Comparison of ENCODE assay signal across 19 cellular contexts in the genomic region with DNA sequence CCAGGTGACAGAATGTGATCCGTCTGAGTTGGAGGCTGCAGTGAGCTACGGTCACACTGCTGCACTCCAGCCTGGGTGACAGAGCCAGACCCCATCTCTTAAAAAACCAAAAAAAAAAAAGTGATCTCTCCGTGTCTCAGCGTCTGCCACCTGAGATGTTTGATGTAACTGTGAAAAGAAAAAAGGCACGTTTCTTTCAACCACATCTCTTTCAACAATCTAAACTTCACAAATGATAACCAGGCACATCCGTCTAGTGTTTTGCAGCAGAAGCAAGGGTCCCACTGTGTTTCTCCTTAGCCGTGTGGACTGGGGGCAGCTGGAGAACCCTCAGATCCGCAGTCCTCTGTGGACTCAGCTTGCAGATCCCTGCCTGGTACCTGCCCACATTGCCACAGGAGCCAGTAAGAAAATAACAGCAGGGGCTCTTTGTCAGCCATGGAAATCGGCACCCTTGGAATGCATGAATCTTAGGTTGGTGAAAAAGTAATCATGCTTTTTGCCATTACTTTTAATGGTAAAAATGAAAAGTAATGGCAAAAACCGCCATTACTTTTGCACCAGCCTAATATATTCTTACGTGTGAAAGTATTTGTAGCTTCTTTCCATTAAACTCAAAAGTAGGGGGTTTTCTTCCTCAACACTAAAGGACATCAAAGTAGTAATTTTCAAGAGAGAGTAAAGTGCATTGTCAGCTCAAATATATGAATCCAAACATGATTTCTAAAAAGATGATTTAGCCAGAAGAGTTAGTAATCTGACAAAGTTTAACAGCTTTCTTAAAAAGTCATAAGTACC.
DNase-seq lines count a peak whose midpoint lies in the region; ATAC-seq, FAIRE-seq and TF ChIP-seq lines count a peak whose summit lies in the region.
"Had no signal": no experiment of that assay in that cellular context is flagged by ENCODE, and none has a peak within 500 bp of the region (broad histone marks: within the 10 kb centered on the region; RNA-seq: fewer than 3 reads in every experiment).

No MANE protein-coding gene starts in this region.

- 89% methylated on average over 11 of the region's 11 CpGs for WGBS in A549 (ENCODE audit: missing lambda C conversion rate)

- no peaks in the 10 kb centered on the region for H3K79me2 ChIP-seq in PC-3 (ENCODE audit: low read length)

- H3K36me3 ChIP-seq in KOPT-K1 (ENCODE audit: insufficient read depth, low read length) (no peaks in the 10 kb centered on the region), PC-3 (ENCODE audit: low read depth, low read length) (no peaks in the 10 kb centered on the region)
- H3K36me3 ChIP-seq: SJSA1 had no signal

- no peak for DNase-seq in A549 (ENCODE audit: low read depth in 1 of 2, low spot score in 1 of 2)
- DNase-seq in CD4-positive, alpha-beta T cell = no peak
- DNase-seq in iPS-NIHi11 (ENCODE audit: low spot score) = peak; percentile 39
- no peak for DNase-seq in effector memory CD8-positive, alpha-beta T cell
- no peak for DNase-seq in PC-3
- DNase-seq in GM19239 (ENCODE audit: insufficient read length, low spot score) = no peak
- DNase-seq in SHP77 treated with DMSO at 0.1 percent for 48 hours (lab: John Stamatoyannopoulos, UW) = no peak
- DNase-seq: ACHN, C1 segment of cervical spinal cord, GF-D8, GM23248, KG1, NCI-H1417 treated with DMSO at 0.1 percent for 48 hours, NCI-H187 treated with DMSO at 0.1 percent for 48 hours, NCI-H226, NCI-H524 treated with DMSO at 0.1 percent for 48 hours, PC-9 had no signal

- no peaks in the 10 kb centered on the region for H4K20me1 ChIP-seq in PC-3 (ENCODE audit: low read length)

- no peak for FAIRE-seq in A549 (lab: Jason Lieb, UNC)
- no peak for FAIRE-seq in GM19239 (lab: Jason Lieb, UNC)

- intact Hi-C loops in CD4-positive, alpha-beta T cell (cut with DNase I, micrococcal nuclease) = no loop called here
- intact Hi-C loops in PC-3 (cut with micrococcal nuclease) = no loop called here

- H3K9me3 Mint-ChIP-seq in CD4-positive, alpha-beta T cell = no peaks in the 10 kb centered on the region
- H3K9me3 Mint-ChIP-seq in effector memory CD8-positive, alpha-beta T cell = no peaks in the 10 kb centered on the region

- BruUV-seq in PC-3 (replicated peaks; lab: Mats Ljungman, UMichigan) = no TSS peak

- no peak overlapping the region for H3K4me2 ChIP-seq in A549
- no peak overlapping the region for H3K4me2 ChIP-seq in PC-3 (ENCODE audit: low read length)
- H3K4me2 ChIP-seq: PC-9 had no signal

- peaks cover 26% of the 10 kb centered on the region for H3K4me1 Mint-ChIP-seq in CD4-positive, alpha-beta T cell (ENCODE audit: low read depth)
- peaks cover 0 to 1% of the 10 kb centered on the region in 2 donors for H3K4me1 Mint-ChIP-seq in effector memory CD8-positive, alpha-beta T cell (ENCODE audit: low read depth in 2 of 2)

- TF ChIP-seq EP300 in A549 (IDR thresholded peaks at IDR 0.05) = no peak

- H3K4me1 ChIP-seq in A549 (peaks cover 10% of the 10 kb centered on the region), PC-3 (ENCODE audit: insufficient read depth, low read length) (peaks cover 12% of the 10 kb centered on the region)

- POLR2A ChIA-PET in A549 (lab: Yijun Ruan, JAX) = interaction anchor here (0.5 kb wide), 1 partner anchor 364 kb away, joined by 7 read pairs; no protein-coding TSS in a partner anchor
- POLR2A ChIA-PET in CD4-positive, alpha-beta T cell (lab: Charles Lee) = interaction anchor here (0.6 to 0.7 kb wide), 3 partner anchors 34 to 1537 kb away, joined by 3 to 4 read pairs (median 3); no protein-coding TSS in a partner anchor
- POLR2A ChIA-PET in PC-3 (lab: Charles Lee; ENCODE audit: unreplicated experiment) = no interaction called here

- H3K27ac ChIP-seq in A549 (no peak overlapping the region), KOPT-K1 (ENCODE audit: low read depth, low read length, poor library complexity, severe bottlenecking) (peak overlapping the region; percentile 17), PC-3 (ENCODE audit: low read length) (no peak overlapping the region)
- no peak overlapping the region for H3K27ac ChIP-seq in CD4-positive, alpha-beta T cell (ENCODE audit: low read depth, low read length)
- H3K27ac ChIP-seq: GM23248, PC-9, SJSA1 had no signal

- H3F3A ChIP-seq in PC-3 (ENCODE audit: low read length, unreplicated experiment) = no peaks in the 10 kb centered on the region

- H3K9ac ChIP-seq in PC-3 (ENCODE audit: low read length) = no peak overlapping the region
- H3K9ac ChIP-seq: GM23248 had no signal

- TF ChIP-seq CTCF in A549 (IDR thresholded peaks at IDR 0.05) = no peak
- TF ChIP-seq CTCF in CD4-positive, alpha-beta T cell (IDR thresholded peaks at IDR 0.05) = no peak
- no peak for TF ChIP-seq CTCF in PC-3 (conservative IDR thresholded peaks at IDR 0.05; ENCODE audit: low read depth, low read length)

- ATAC-seq in A549 (no peak), PC-3 (no peak)
- peak; percentile 32 for ATAC-seq in CD4-positive, alpha-beta T cell (ENCODE audit: poor library complexity)
- ATAC-seq in effector memory CD8-positive, alpha-beta T cell (replicated peaks) = no peak

- no peak overlapping the region for H3K4me3 Mint-ChIP-seq in CD4-positive, alpha-beta T cell
- H3K4me3 Mint-ChIP-seq in effector memory CD8-positive, alpha-beta T cell = no peak overlapping the region

- TF ChIP-seq RAD21 in A549 (conservative IDR thresholded peaks at IDR 0.05 in 1 of 2, IDR thresholded peaks at IDR 0.05 in 1 of 2) = no peak

- no peaks in the 10 kb centered on the region for H3K36me3 Mint-ChIP-seq in CD4-positive, alpha-beta T cell (ENCODE audit: low read depth)
- no peaks in the 10 kb centered on the region for H3K36me3 Mint-ChIP-seq in effector memory CD8-positive, alpha-beta T cell (ENCODE audit: insufficient read depth)

- no peak for TF ChIP-seq POLR2A in A549 (IDR thresholded peaks at IDR 0.05; ENCODE audit: low read length)

- H3K27ac Mint-ChIP-seq in CD4-positive, alpha-beta T cell = peak overlapping the region; percentile 1
- H3K27ac Mint-ChIP-seq in effector memory CD8-positive, alpha-beta T cell = no peak overlapping the region

- H3K9me2 ChIP-seq in PC-3 (replicated peaks; ENCODE audit: low read length) = no peaks in the 10 kb centered on the region

- H3K27me3 ChIP-seq in CD4-positive, alpha-beta T cell (ENCODE audit: control insufficient read depth, insufficient read depth, low read length) = no peaks in the 10 kb centered on the region
- no peaks in the 10 kb centered on the region for H3K27me3 ChIP-seq in PC-3 (ENCODE audit: low read length)
- H3K27me3 ChIP-seq: SJSA1 had no signal

- H2AFZ ChIP-seq in PC-3 (ENCODE audit: low read length) = no peak overlapping the region
- H2AFZ ChIP-seq: GM23248, PC-9 had no signal

- H3K27me3 Mint-ChIP-seq in CD4-positive, alpha-beta T cell = no peaks in the 10 kb centered on the region
- no peaks in the 10 kb centered on the region for H3K27me3 Mint-ChIP-seq in effector memory CD8-positive, alpha-beta T cell

- H3K4me3 ChIP-seq in A549 (no peak overlapping the region), PC-3 (ENCODE audit: low read length) (no peak overlapping the region)
- H3K4me3 ChIP-seq: GM23248, PC-9, SJSA1 had no signal

- CTCF ChIA-PET in A549 (lab: Yijun Ruan, JAX) (interaction anchor here (0.6 to 2.1 kb wide), 6 partner anchors 7 to 62 kb away, joined by 3 to 7 read pairs (median 3); no protein-coding TSS in a partner anchor), PC-3 (lab: Charles Lee) (no interaction called here)
- CTCF ChIA-PET in CD4-positive, alpha-beta T cell (lab: Charles Lee) = interaction anchor here (0.6 to 1.0 kb wide), 2 partner anchors 509 to 609 kb away, joined by 3 read pairs; no protein-coding TSS in a partner anchor

- no peaks in the 10 kb centered on the region for H3K9me3 ChIP-seq in A549
- H3K9me3 ChIP-seq in CD4-positive, alpha-beta T cell (ENCODE audit: control insufficient read depth, low read length) = no peaks in the 10 kb centered on the region
- H3K9me3 ChIP-seq in KOPT-K1 (ENCODE audit: insufficient read depth, low read length, poor library complexity, severe bottlenecking) = no peaks in the 10 kb centered on the region
- H3K9me3 ChIP-seq in PC-3 (ENCODE audit: low read length) = no peaks in the 10 kb centered on the region
- H3K9me3 ChIP-seq: SJSA1 had no signal

TF ChIP-seq in A549, 52 proteins besides CTCF, POLR2A, EP300 and RAD21:
- TF ChIP-seq MAFK (IDR thresholded peaks at IDR 0.05; ENCODE audit: partially characterized antibody) = peak; percentile 81
- TF ChIP-seq, protein P1, sequence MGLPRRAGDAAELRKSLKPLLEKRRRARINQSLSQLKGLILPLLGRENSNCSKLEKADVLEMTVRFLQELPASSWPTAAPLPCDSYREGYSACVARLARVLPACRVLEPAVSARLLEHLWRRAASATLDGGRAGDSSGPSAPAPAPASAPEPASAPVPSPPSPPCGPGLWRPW (IDR thresholded peaks at IDR 0.05) = no peak
- no peak for TF ChIP-seq HOXA7 (CRISPR knock-in tag; IDR thresholded peaks at IDR 0.05)
- TF ChIP-seq EHF (CRISPR knock-in tag; IDR thresholded peaks at IDR 0.05) = no peak
- TF ChIP-seq POLR2AphosphoS2 (conservative IDR thresholded peaks at IDR 0.05; ENCODE audit: low read length) = no peak
- no peak for TF ChIP-seq CBX2 (IDR thresholded peaks at IDR 0.05; ENCODE audit: borderline replicate concordance, low read depth)
